23 cellular contexts compared by ENCODE assay signal in genomic region chrX:2432298-2432863, GRCh38.
"Had no signal": no experiment of that assay in that cellular context is flagged by ENCODE, and none has a peak within 500 bp of the region (broad histone marks: within the 10 kb centered on the region; RNA-seq: fewer than 3 reads in every experiment).

No MANE protein-coding gene starts in this region.

- H3K27ac ChIP-seq: breast epithelium, esophagus muscularis mucosa, ovary, prostate gland, thoracic aorta, uterus had no signal

- H3K36me3 ChIP-seq: breast epithelium, ovary, prostate gland, thoracic aorta, uterus had no signal

- H3K4me1 Mint-ChIP-seq: nephron progenitor cell had no signal

- ATAC-seq: activated naive CD4-positive, alpha-beta T cell treated with anti-CD3 and anti-CD28 coated beads, Interleukin-2, amount 50 U/mL, for 72 hours; activated T-cell treated with anti-CD3 and anti-CD28 coated beads, Interleukin-2, amount 50 U/mL, for 72 hours; left lobe of liver; stimulated activated naive CD8-positive, alpha-beta T cell treated with anti-CD3 and anti-CD28 coated beads, Interleukin-15, Interleukin-2, amounts not matched to agents 100 U/mL and 50 U/mL, for 24 hours; T-helper 17 cell had no signal

- H3K27me3 Mint-ChIP-seq: dendritic cell treated with granulocyte-macrophage colony-stimulating factor and Interleukin-4, amounts not matched to agents 40 ng/mL and 50 ng/mL, for 4 days; T-helper 17 cell; type B pancreatic cell had no signal

- H3K9me3 Mint-ChIP-seq: dendritic cell treated with granulocyte-macrophage colony-stimulating factor and Interleukin-4, amounts not matched to agents 40 ng/mL and 50 ng/mL, for 4 days had no signal

- H3K4me1 ChIP-seq: breast epithelium, esophagus muscularis mucosa, prostate gland, uterus had no signal

- H3K27ac Mint-ChIP-seq: activated naive CD4-positive, alpha-beta T cell treated with anti-CD3 and anti-CD28 coated beads, Interleukin-2, amount 50 U/mL, for 72 hours; activated T-cell treated with anti-CD3 and anti-CD28 coated beads, Interleukin-2, amount 50 U/mL, for 72 hours; dendritic cell treated with granulocyte-macrophage colony-stimulating factor and Interleukin-4, amounts not matched to agents 40 ng/mL and 50 ng/mL, for 4 days; T-helper 17 cell; type B pancreatic cell had no signal

- DNase-seq: activated CD4-positive, alpha-beta T cell treated with anti-CD3 and anti-CD28 coated beads, Interleukin-2, amount 50 U/mL, for 4 hours; activated naive CD4-positive, alpha-beta T cell; activated T-cell treated with anti-CD3 and anti-CD28 coated beads for 4 hours; activated T-cell treated with anti-CD3 and anti-CD28 coated beads, Interleukin-2, amount 50 U/mL, for 72 hours; central memory CD4-positive, alpha-beta T cell; foreskin melanocyte; kidney glomerular epithelial cell; nephron progenitor cell; ovary; stimulated activated CD4-positive, alpha-beta T cell treated with anti-CD3 and anti-CD28 coated beads, Interleukin-15, amount 100 ng/mL, for 24 hours; stimulated activated naive CD8-positive, alpha-beta T cell treated with anti-CD3 and anti-CD28 coated beads, Interleukin-15, Interleukin-2, amounts not matched to agents 100 U/mL and 50 U/mL, for 24 hours; T-helper 17 cell; T1000; uterus had no signal

- H3K9me3 ChIP-seq: breast epithelium, esophagus muscularis mucosa, ovary, prostate gland, thoracic aorta, uterus had no signal

- H3K4me3 Mint-ChIP-seq: activated T-cell treated with anti-CD3 and anti-CD28 coated beads, Interleukin-2, amount 50 U/mL, for 72 hours; dendritic cell treated with granulocyte-macrophage colony-stimulating factor and Interleukin-4, amounts not matched to agents 40 ng/mL and 50 ng/mL, for 4 days; nephron progenitor cell; T-helper 17 cell; type B pancreatic cell had no signal

- H3K27me3 ChIP-seq: breast epithelium, esophagus muscularis mucosa, ovary, uterus had no signal

- H3K4me3 ChIP-seq: breast epithelium, esophagus muscularis mucosa, lung, ovary, prostate gland, thoracic aorta, uterus had no signal
